Comparison of ENCODE assay signal across 21 cellular contexts in the genomic region with DNA sequence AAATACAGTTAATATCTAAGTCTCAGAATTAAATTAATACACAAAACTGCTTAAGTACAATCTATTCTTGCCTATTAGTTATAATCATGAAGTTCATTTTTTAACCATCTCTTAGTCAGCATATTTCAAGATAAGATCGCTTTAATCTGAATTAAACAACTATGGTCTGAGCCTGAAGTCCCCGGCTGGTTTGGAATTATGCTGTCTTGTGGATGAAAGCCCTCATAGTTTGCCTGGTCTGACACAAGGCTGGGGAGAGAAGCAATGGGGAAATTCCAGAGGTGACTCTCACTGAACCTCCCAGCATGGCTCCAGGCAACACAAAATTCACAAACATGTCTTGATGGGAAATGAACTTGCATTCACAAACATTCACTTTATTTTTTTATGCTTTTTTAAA. TPM values are rescaled to one million over a fixed set of nuclear protein-coding genes. Genes with fewer than 3 reads are reported as not detected.
DNase-seq lines count a peak whose midpoint lies in the region; ATAC-seq and TF ChIP-seq lines count a peak whose summit lies in the region.
"Had no signal": no experiment of that assay in that cellular context is flagged by ENCODE, and none has a peak within 500 bp of the region (broad histone marks: within the 10 kb centered on the region; RNA-seq: fewer than 3 reads in every experiment).

No MANE protein-coding gene starts in this region.

- H3K18ac ChIP-seq in neuronal stem cell (ENCODE audit: low read length), result no peak overlapping the region

- intact Hi-C loops in body of pancreas (cut with DNase I), result no loop called here
- intact Hi-C loops in heart left ventricle (cut with DNase I), result no loop called here
- intact Hi-C loops in adrenal gland (cut with DNase I), result no loop called here

- H3K4me1 ChIP-seq in body of pancreas, result no peaks in the 10 kb centered on the region
- H3K4me1 ChIP-seq in neuronal stem cell (ENCODE audit: control insufficient read depth in 2 of 2, insufficient read depth in 1 of 2, low read depth in 1 of 2, low read length in 2 of 2), result peaks cover 0 to 9% of the 10 kb centered on the region in 2 donors
- H3K4me1 ChIP-seq in heart left ventricle, result no peaks in the 10 kb centered on the region
- H3K4me1 ChIP-seq in adrenal gland (replicated peaks in 1 of 2), result no peaks in the 10 kb centered on the region
- H3K4me1 ChIP-seq: BLaER1 treated with 17β-estradiol and CSF1 and Interleukin-3, amounts not matched to agents 10 nM and 100 nM had no signal

- H3K9me3 ChIP-seq in body of pancreas (peaks cover 0 to 2% (median 0%) of the 10 kb centered on the region in 3 donors), neuronal stem cell (replicated peaks in 1 of 2; ENCODE audit: control insufficient read depth in 2 of 2, insufficient read depth in 1 of 2, low read depth in 1 of 2, low read length in 2 of 2) (peaks cover 2 to 13% of the 10 kb centered on the region in 2 donors), heart left ventricle (peaks cover 0 to 16% (median 9%) of the 10 kb centered on the region in 12 donors), adrenal gland (replicated peaks in 1 of 3) (peaks cover 0 to 6% (median 0%) of the 10 kb centered on the region in 3 donors)

- TF ChIP-seq CTCF in body of pancreas (IDR thresholded peaks at IDR 0.05) (no peak), heart left ventricle (IDR thresholded peaks at IDR 0.05) (no peak), adrenal gland (IDR thresholded peaks at IDR 0.05) (no peak)

- H3K9ac ChIP-seq in neuronal stem cell (ENCODE audit: low read depth, low read length, poor library complexity), result no peak overlapping the region
- H3K9ac ChIP-seq: BLaER1 treated with 17β-estradiol and CSF1 and Interleukin-3, amounts not matched to agents 10 nM and 100 nM had no signal

- no peak overlapping the region for H2BK120ac ChIP-seq in neuronal stem cell (ENCODE audit: low read depth, low read length)

- H3K27ac ChIP-seq in body of pancreas (peak overlapping the region in 1 of 4 donors; percentile 7), neuronal stem cell (replicated peaks; ENCODE audit: low read length) (no peak overlapping the region), heart left ventricle (no peak overlapping the region), adrenal gland (no peak overlapping the region)
- H3K27ac ChIP-seq: BLaER1 treated with 17β-estradiol and CSF1 and Interleukin-3, amounts not matched to agents 10 nM and 100 nM had no signal

- H2AK5ac ChIP-seq in neuronal stem cell (ENCODE audit: low read depth, low read length), result no peak overlapping the region

- H2BK12ac ChIP-seq in neuronal stem cell (ENCODE audit: low read length), result no peak overlapping the region

- ATAC-seq in body of pancreas, result peak; percentile 58
- ATAC-seq in heart left ventricle, result no peak
- ATAC-seq: activated CD4-positive, CD25-positive, alpha-beta regulatory T cell treated with anti-CD3 and anti-CD28 coated beads, Interleukin-2, amount 50 U/mL, for 24 hours; activated naive CD4-positive, alpha-beta T cell treated with anti-CD3 and anti-CD28 coated beads, Interleukin-2, amount 50 U/mL, for 72 hours; GM12878; naive thymus-derived CD8-positive, alpha-beta T cell; right cardiac atrium had no signal

- no peaks in the 10 kb centered on the region for H3K36me3 ChIP-seq in H7 (replicated peaks; ENCODE audit: control insufficient read depth, insufficient read depth, low read length)
- no peaks in the 10 kb centered on the region for H3K36me3 ChIP-seq in body of pancreas (replicated peaks in 1 of 2; ENCODE audit: insufficient read depth in 1 of 2, low read depth in 2 of 2)
- no peaks in the 10 kb centered on the region for H3K36me3 ChIP-seq in neuronal stem cell (replicated peaks in 1 of 2; ENCODE audit: control insufficient read depth in 2 of 2, insufficient read depth in 2 of 2, low read length in 2 of 2)
- H3K36me3 ChIP-seq in heart left ventricle, result no peaks in the 10 kb centered on the region
- H3K36me3 ChIP-seq in adrenal gland (replicated peaks in 1 of 2), result no peaks in the 10 kb centered on the region
- H3K36me3 ChIP-seq: BLaER1 treated with 17β-estradiol and CSF1 and Interleukin-3, amounts not matched to agents 10 nM and 100 nM had no signal

- no peak overlapping the region for H3K14ac ChIP-seq in neuronal stem cell (ENCODE audit: low read length)

- H3K27me3 ChIP-seq in H7 (ENCODE audit: control insufficient read depth, insufficient read depth, low read length), result no peaks in the 10 kb centered on the region
- H3K27me3 ChIP-seq in body of pancreas, result no peaks in the 10 kb centered on the region
- H3K27me3 ChIP-seq in neuronal stem cell (ENCODE audit: control insufficient read depth in 3 of 3, insufficient read depth in 3 of 3, low read depth in 1 of 3, low read length in 3 of 3), result no peaks in the 10 kb centered on the region
- no peaks in the 10 kb centered on the region for H3K27me3 ChIP-seq in heart left ventricle
- H3K27me3 ChIP-seq in adrenal gland, result no peaks in the 10 kb centered on the region
- H3K27me3 ChIP-seq: BLaER1 treated with 17β-estradiol and CSF1 and Interleukin-3, amounts not matched to agents 10 nM and 100 nM; transverse colon had no signal

- H2AFZ ChIP-seq in neuronal stem cell (ENCODE audit: low read length), result peak overlapping the region; percentile 54

- no peak for TF ChIP-seq POLR2A in body of pancreas (IDR thresholded peaks at IDR 0.05)
- no peak for TF ChIP-seq POLR2A in heart left ventricle (IDR thresholded peaks at IDR 0.05)
- no peak for TF ChIP-seq POLR2A in adrenal gland (IDR thresholded peaks at IDR 0.05)

- H3K23ac ChIP-seq in neuronal stem cell (ENCODE audit: low read depth, low read length, poor library complexity), result no peak overlapping the region

- WGBS in body of pancreas, 2 donors, result 56 to 68% methylated on average over 2 of the region's 2 CpGs
- no CpG with 5 or more reads among the region's 2 CpGs for WGBS in neuronal stem cell (ENCODE audit: extremely low coverage in 2 of 2, insufficient read length in 2 of 2, insufficient replicate concordance in 1 of 2), 2 donors
- 73 to 80% (median 75%) methylated on average over 2 of the region's 2 CpGs for WGBS in heart left ventricle, 4 donors
- 48 to 70% (median 64%) methylated on average over 2 of the region's 2 CpGs for WGBS in adrenal gland, 4 donors

- DNase-seq in H7 (peak; percentile 20), body of pancreas (no peak), foreskin melanocyte (peak; percentile 35), neuronal stem cell (ENCODE audit: low spot score) (no peak), NCI-H748 treated with DMSO at 0.1 percent for 48 hours (lab: John Stamatoyannopoulos, UW) (no peak), heart left ventricle (no peak), adrenal gland (no peak), globus pallidus (ENCODE audit: low spot score) (no peak)
- DNase-seq: activated CD8-positive, alpha-beta memory T cell treated with anti-CD3 and anti-CD28 coated beads, Interleukin-2, amount 50 U/mL, for 4 hours; DMS79 treated with DMSO at 0.1 percent for 48 hours; left colon; naive thymus-derived CD8-positive, alpha-beta T cell; NCI-H1105 treated with DMSO at 0.1 percent for 48 hours; NCI-H510A; right cardiac atrium; stimulated activated CD4-positive, alpha-beta T cell treated with anti-CD3 and anti-CD28 coated beads, Interleukin-2, amount 100 ng/mL, for 48 hours; transverse colon had no signal

- H3K4ac ChIP-seq in neuronal stem cell (ENCODE audit: low read length), result no peak overlapping the region

- no peak overlapping the region for H4K91ac ChIP-seq in neuronal stem cell (ENCODE audit: low read depth, low read length, poor library complexity)

- no peaks in the 10 kb centered on the region for H3K79me1 ChIP-seq in neuronal stem cell (ENCODE audit: low read depth, low read length)

- H4K8ac ChIP-seq in neuronal stem cell (ENCODE audit: low read depth, low read length), result no peak overlapping the region

- H3K4me3 ChIP-seq in H7 (ENCODE audit: insufficient read depth, low read depth, low read length) (no peak overlapping the region), body of pancreas (no peak overlapping the region), neuronal stem cell (ENCODE audit: low read length in 2 of 2) (no peak overlapping the region), heart left ventricle (no peak overlapping the region), adrenal gland (no peak overlapping the region)
- H3K4me3 ChIP-seq: BLaER1 treated with 17β-estradiol and CSF1 and Interleukin-3, amounts not matched to agents 10 nM and 100 nM; GM12878; transverse colon had no signal

- H2BK5ac ChIP-seq in neuronal stem cell (ENCODE audit: low read length), result no peak overlapping the region

- no peak overlapping the region for H2BK15ac ChIP-seq in neuronal stem cell (ENCODE audit: low read length)

- H3K4me2 ChIP-seq in neuronal stem cell (ENCODE audit: insufficient read depth, low read length, poor library complexity, severe bottlenecking), result no peak overlapping the region
- H3K4me2 ChIP-seq: BLaER1 treated with 17β-estradiol and CSF1 and Interleukin-3, amounts not matched to agents 10 nM and 100 nM had no signal

RNA-seq across cellular contexts. Expression of gene GRAMD2B, which starts 28.0 kb away (rescaled TPM):
- 4.1 and 7.1 TPM in 2 replicates for total RNA-seq in H7 (2014; rRNA removed; shearing (Covaris generic))
- total RNA-seq in body of pancreas, result 10 to 100 TPM; 34.9 to 35.8 TPM
- 4.8 TPM for polyA plus RNA-seq in neuronal stem cell (2013, experiment 1 of 2)
- polyA plus RNA-seq in neuronal stem cell (2013, experiment 2 of 2), result 5.9 TPM
- 10 to 100 TPM; 28.2 to 50.4 (median 37.0) TPM for total RNA-seq in heart left ventricle
- polyA plus RNA-seq in heart left ventricle, result 10 to 100 TPM in 1 of 2 donors, 1 to 10 TPM in 1; 7.4 to 19.8 TPM
- total RNA-seq in adrenal gland, result 10 to 100 TPM; 14.8 to 80.9 (median 40.0) TPM
- polyA plus RNA-seq in adrenal gland, result 10 to 100 TPM; 10.6 to 19.2 (median 14.6) TPM

Comparison
In these comparisons a context has a peak if more than half of its experiments do, and no peak if none do; other contexts are left out.
1. DNase-seq: peak in H7 (single experiment) and foreskin melanocyte (single experiment); none in body of pancreas (0 of 4), neuronal stem cell (single experiment), NCI-H748 treated with DMSO at 0.1 percent for 48 hours (single experiment), heart left ventricle (0 of 5), adrenal gland (0 of 7) and globus pallidus (single experiment).